In the genomic region with DNA sequence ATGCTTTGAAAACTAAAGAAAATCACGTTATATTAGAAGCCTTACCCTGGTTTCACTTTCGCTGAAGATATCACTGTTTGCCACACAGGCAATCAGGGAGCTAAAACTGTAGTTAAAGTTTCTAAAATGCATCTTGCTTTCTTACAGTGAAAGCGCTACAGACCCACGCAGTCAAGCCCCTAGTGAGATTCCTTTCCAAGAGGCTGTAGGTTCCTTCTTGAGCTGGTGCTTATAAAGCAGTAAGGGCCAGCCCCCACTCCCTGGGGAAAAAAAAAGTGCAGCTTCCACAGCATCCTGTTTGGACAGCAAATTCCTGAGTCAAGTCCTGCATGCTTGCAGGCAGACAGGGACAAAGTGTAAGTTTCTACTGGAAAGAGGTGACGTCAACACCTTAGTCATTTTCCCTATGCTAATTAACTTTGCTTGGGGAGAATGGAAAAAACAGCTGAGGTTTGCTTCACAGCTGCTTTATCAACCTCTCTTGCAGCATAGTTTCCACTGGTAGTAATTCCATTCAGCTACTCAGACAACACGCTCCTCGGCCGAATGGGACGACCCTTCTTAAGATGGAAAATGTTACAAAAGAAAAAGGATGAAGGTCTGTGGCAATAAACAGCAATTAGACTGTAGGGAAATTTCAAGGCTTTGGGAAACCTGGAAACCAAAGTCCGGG, we compare ENCODE assay signal across 8 cellular contexts. TPM values are rescaled to one million over a fixed set of nuclear protein-coding genes. Genes with fewer than 3 reads are reported as not detected.
DNase-seq lines count a peak whose midpoint lies in the region; ATAC-seq and TF ChIP-seq lines count a peak whose summit lies in the region.

No MANE protein-coding gene starts in this region.

- H3K27me3 Mint-ChIP-seq in activated CD4-positive, alpha-beta memory T cell treated with anti-CD3 and anti-CD28 coated beads for 36 hours, result no peaks in the 10 kb centered on the region
- no peaks in the 10 kb centered on the region for H3K27me3 Mint-ChIP-seq in stimulated activated naive CD8-positive, alpha-beta T cell treated with anti-CD3 and anti-CD28 coated beads, Interleukin-15, Interleukin-2, amounts not matched to agents 100 ng/mL and 50 ng/mL, for 24 hours

- ATAC-seq in mucosa of descending colon (peak; percentile 85), GM18907 (IDR thresholded peaks at IDR 0.05; ENCODE audit: unreplicated experiment) (no peak), HG03135 (IDR thresholded peaks at IDR 0.05; ENCODE audit: unreplicated experiment) (no peak)

- peaks cover 3% of the 10 kb centered on the region for H3K9me3 Mint-ChIP-seq in activated CD4-positive, alpha-beta memory T cell treated with anti-CD3 and anti-CD28 coated beads for 36 hours
- H3K9me3 Mint-ChIP-seq in stimulated activated naive CD8-positive, alpha-beta T cell treated with anti-CD3 and anti-CD28 coated beads, Interleukin-15, Interleukin-2, amounts not matched to agents 100 ng/mL and 50 ng/mL, for 24 hours, result no peaks in the 10 kb centered on the region

- H3K27ac ChIP-seq in epithelial cell of prostate, result peak overlapping the region; percentile 74

- H3K4me3 ChIP-seq in mucosa of descending colon, result no peak overlapping the region

- peaks cover 29% of the 10 kb centered on the region for H3K4me1 ChIP-seq in mucosa of descending colon (ENCODE audit: low read depth)

- peak overlapping the region; percentile 59 for H3K4me3 Mint-ChIP-seq in activated CD4-positive, alpha-beta memory T cell treated with anti-CD3 and anti-CD28 coated beads for 36 hours
- H3K4me3 Mint-ChIP-seq in stimulated activated naive CD8-positive, alpha-beta T cell treated with anti-CD3 and anti-CD28 coated beads, Interleukin-15, Interleukin-2, amounts not matched to agents 100 ng/mL and 50 ng/mL, for 24 hours, result peak overlapping the region; percentile 81

- H3K36me3 Mint-ChIP-seq in activated CD4-positive, alpha-beta memory T cell treated with anti-CD3 and anti-CD28 coated beads for 36 hours, result no peaks in the 10 kb centered on the region
- H3K36me3 Mint-ChIP-seq in stimulated activated naive CD8-positive, alpha-beta T cell treated with anti-CD3 and anti-CD28 coated beads, Interleukin-15, Interleukin-2, amounts not matched to agents 100 ng/mL and 50 ng/mL, for 24 hours (ENCODE audit: low read depth), result peaks cover 28% of the 10 kb centered on the region

- H3K4me1 Mint-ChIP-seq in activated CD4-positive, alpha-beta memory T cell treated with anti-CD3 and anti-CD28 coated beads for 36 hours (ENCODE audit: low read depth), result peaks cover 22% of the 10 kb centered on the region
- H3K4me1 Mint-ChIP-seq in stimulated activated naive CD8-positive, alpha-beta T cell treated with anti-CD3 and anti-CD28 coated beads, Interleukin-15, Interleukin-2, amounts not matched to agents 100 ng/mL and 50 ng/mL, for 24 hours (ENCODE audit: low read depth), result peaks cover 70% of the 10 kb centered on the region

- no peak for TF ChIP-seq CTCF in mucosa of descending colon (IDR thresholded peaks at IDR 0.05)

- H3K9me3 ChIP-seq in mucosa of descending colon, result no peaks in the 10 kb centered on the region

- intact Hi-C loops in activated CD4-positive, alpha-beta memory T cell treated with anti-CD3 and anti-CD28 coated beads for 36 hours (cut with micrococcal nuclease), result loop anchor here (2.0 to 5.0 kb wide), 3 partner anchors 18 to 56 kb away; no protein-coding TSS in a partner anchor
- intact Hi-C loops in mucosa of descending colon (cut with DNase I, micrococcal nuclease), result no loop called here

- H3K36me3 ChIP-seq in mucosa of descending colon (ENCODE audit: low read depth), result no peaks in the 10 kb centered on the region

- POLR2A ChIA-PET in activated CD4-positive, alpha-beta memory T cell treated with anti-CD3 and anti-CD28 coated beads for 36 hours (lab: Charles Lee), result interaction anchor here (1.0 to 1.6 kb wide), 4 partner anchors 9 to 27 kb away, joined by 3 to 5 read pairs (median 4); no protein-coding TSS in a partner anchor

- peak overlapping the region; percentile 76 for H3K27ac Mint-ChIP-seq in activated CD4-positive, alpha-beta memory T cell treated with anti-CD3 and anti-CD28 coated beads for 36 hours
- H3K27ac Mint-ChIP-seq in stimulated activated naive CD8-positive, alpha-beta T cell treated with anti-CD3 and anti-CD28 coated beads, Interleukin-15, Interleukin-2, amounts not matched to agents 100 ng/mL and 50 ng/mL, for 24 hours, result peak overlapping the region; percentile 97

- CTCF ChIA-PET in activated CD4-positive, alpha-beta memory T cell treated with anti-CD3 and anti-CD28 coated beads for 36 hours (lab: Charles Lee), result interaction anchor here (0.9 to 3.2 kb wide), 5 partner anchors 16 to 579 kb away, joined by 3 to 14 read pairs (median 6); no protein-coding TSS in a partner anchor

- DNase-seq in ELR (ENCODE audit: low read depth) (peak; percentile 99), HS-27A (ENCODE audit: low read depth) (peak; percentile 77), epithelial cell of prostate (ENCODE audit: low read depth, low spot score) (peak; percentile 89), mucosa of descending colon (peak; percentile 58 to 77 (median 62))
- peak; percentile 66 for DNase-seq in activated CD4-positive, alpha-beta memory T cell treated with anti-CD3 and anti-CD28 coated beads for 36 hours

RNA-seq across cellular contexts. Expression of a gene that starts 14.7 kb away (rescaled TPM):
- total RNA-seq in activated CD4-positive, alpha-beta memory T cell treated with anti-CD3 and anti-CD28 coated beads for 36 hours, result under 1 TPM; 0.21 to 0.31 TPM
- 1 to 10 TPM in 1 of 3 donors, under 1 TPM in 2; 0.32 to 1.4 (median 0.55) TPM for total RNA-seq in mucosa of descending colon
